In the genomic region with DNA sequence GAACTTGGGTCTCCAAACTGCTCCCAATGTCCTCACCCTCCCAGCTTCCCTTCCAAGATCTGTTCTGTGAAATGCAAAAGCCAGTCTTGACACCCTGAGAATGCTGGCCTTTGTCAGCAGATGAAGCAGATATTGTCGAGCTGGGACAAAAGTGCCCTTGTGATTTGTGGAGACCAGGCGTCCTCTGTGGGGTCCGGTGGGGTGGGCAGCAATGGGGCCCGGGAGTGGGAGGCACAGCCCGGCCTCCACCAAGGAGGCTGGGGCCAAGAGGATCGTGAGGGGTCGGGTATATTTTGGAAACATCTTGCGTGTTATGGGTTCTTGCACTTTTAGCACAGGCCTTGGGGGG, we compare ENCODE assay signal across 12 cellular contexts.
A peak's percentile ranks its signal among the peaks of the same experiment; 100 is the strongest.
DNase-seq lines count a peak whose midpoint lies in the region; ATAC-seq and TF ChIP-seq lines count a peak whose summit lies in the region.
"Had no signal": no experiment of that assay in that cellular context is flagged by ENCODE, and none has a peak within 500 bp of the region (broad histone marks: within the 10 kb centered on the region; RNA-seq: fewer than 3 reads in every experiment).

No MANE protein-coding gene starts in this region.

- no peak overlapping the region; a peak in 1 of 7 replicates for H3K27ac Mint-ChIP-seq in H9
- H3K27ac Mint-ChIP-seq in brain = peak overlapping the region in 4 of 5 experiments; percentile 32 to 94 (median 84)
- peak overlapping the region in 3 of 6 donors; percentile 12 to 45 (median 43) for H3K27ac Mint-ChIP-seq in immature natural killer cell
- H3K27ac Mint-ChIP-seq in activated CD8-positive, alpha-beta T cell treated with anti-CD3 and anti-CD28 coated beads for 36 hours = no peak overlapping the region
- H3K27ac Mint-ChIP-seq: CD4-positive, CD25-positive, alpha-beta regulatory T cell; HFFc6 had no signal

- no peak overlapping the region for H2BK5ac ChIP-seq in H9 (ENCODE audit: insufficient read length, low read length)

- peaks cover 7% of the 10 kb centered on the region for H3K27me3 Mint-ChIP-seq in H9 (ENCODE audit: low read depth)
- no peaks in the 10 kb centered on the region for H3K27me3 Mint-ChIP-seq in brain
- peaks cover 0 to 3% (median 0%) of the 10 kb centered on the region in 3 donors for H3K27me3 Mint-ChIP-seq in immature natural killer cell (ENCODE audit: low read depth in 3 of 3)
- no peaks in the 10 kb centered on the region for H3K27me3 Mint-ChIP-seq in activated CD8-positive, alpha-beta T cell treated with anti-CD3 and anti-CD28 coated beads for 36 hours

- H3K27ac ChIP-seq in H9 (ENCODE audit: insufficient read length, low read depth, low read length) = no peak overlapping the region

- no peak overlapping the region for H4K8ac ChIP-seq in H9 (replicated peaks; ENCODE audit: insufficient read length, low read depth, low read length)

- no peak overlapping the region for H3K9ac ChIP-seq in H9 (ENCODE audit: extremely low read depth, insufficient read length, low read length)

- H3K56ac ChIP-seq in H9 (ENCODE audit: insufficient read length, low read depth, low read length) = no peak overlapping the region

- H2AFZ ChIP-seq in H9 (ENCODE audit: low read length) = no peak overlapping the region

- intact Hi-C loops in sciatic nerve (cut with DNase I) = loop anchor here (5.0 kb wide), 1 partner anchor 80 kb away; no protein-coding TSS in a partner anchor
- intact Hi-C loops in activated CD8-positive, alpha-beta T cell treated with anti-CD3 and anti-CD28 coated beads for 36 hours (cut with micrococcal nuclease) = no loop called here

- no peak overlapping the region for H2AK5ac ChIP-seq in H9 (ENCODE audit: insufficient read length, low read length)

- POLR2A ChIA-PET in activated CD8-positive, alpha-beta T cell treated with anti-CD3 and anti-CD28 coated beads for 36 hours (lab: Charles Lee) = no interaction called here

- no peak overlapping the region for H2BK20ac ChIP-seq in H9 (ENCODE audit: low read depth, low read length, poor library complexity, severe bottlenecking)

- H3K79me2 ChIP-seq in H9 (ENCODE audit: insufficient read depth, low read length) = no peaks in the 10 kb centered on the region

- H2BK12ac ChIP-seq in H9 (ENCODE audit: insufficient read length, low read depth, low read length) = no peak overlapping the region

- no peak overlapping the region for H3K23ac ChIP-seq in H9 (ENCODE audit: insufficient read length, low read depth, low read length)

- H2BK120ac ChIP-seq in H9 (ENCODE audit: low read depth, low read length, poor library complexity, severe bottlenecking) = no peak overlapping the region

- no peaks in the 10 kb centered on the region for H3K27me3 ChIP-seq in H9 (ENCODE audit: insufficient read depth, low read length)

- no peak overlapping the region for H3K18ac ChIP-seq in H9 (ENCODE audit: insufficient read length, low read depth, low read length)

- CTCF ChIA-PET in activated CD8-positive, alpha-beta T cell treated with anti-CD3 and anti-CD28 coated beads for 36 hours (lab: Charles Lee) = no interaction called here

- peaks cover 9 to 17% (median 9%) of the 10 kb centered on the region in 3 experiments; a peak in 6 of 7 replicates for H3K36me3 Mint-ChIP-seq in H9 (ENCODE audit: insufficient read depth in 1 of 3, low read depth in 3 of 3)
- peaks cover 37% of the 10 kb centered on the region for H3K36me3 Mint-ChIP-seq in brain
- H3K36me3 Mint-ChIP-seq in immature natural killer cell = peaks cover 0 to 4% (median 0%) of the 10 kb centered on the region in 3 donors
- H3K36me3 Mint-ChIP-seq in activated CD8-positive, alpha-beta T cell treated with anti-CD3 and anti-CD28 coated beads for 36 hours (ENCODE audit: low read depth) = no peaks in the 10 kb centered on the region
- H3K36me3 Mint-ChIP-seq: CD4-positive, CD25-positive, alpha-beta regulatory T cell had no signal

- no CpG with 5 or more reads among the region's 8 CpGs for WGBS in H9 (ENCODE audit: extremely low coverage, insufficient read length, low lambda C conversion rate)

- no peak overlapping the region for H4K5ac ChIP-seq in H9 (ENCODE audit: insufficient read length, low read depth, low read length)

- H3K9me3 Mint-ChIP-seq in H9 (no peaks in the 10 kb centered on the region), brain (no peaks in the 10 kb centered on the region), immature natural killer cell (no peaks in the 10 kb centered on the region)
- H3K9me3 Mint-ChIP-seq in activated CD8-positive, alpha-beta T cell treated with anti-CD3 and anti-CD28 coated beads for 36 hours = no peaks in the 10 kb centered on the region
- H3K9me3 Mint-ChIP-seq: activated T-cell treated with anti-CD3 and anti-CD28 coated beads, Interleukin-2, amount 50 U/mL, for 4 hours; CD4-positive, CD25-positive, alpha-beta regulatory T cell; HFFc6 had no signal

- H3K4ac ChIP-seq in H9 (ENCODE audit: low read depth, low read length) = no peak overlapping the region

- TF ChIP-seq CTCF in H9 (conservative IDR thresholded peaks at IDR 0.05) = no peak
- no peak for TF ChIP-seq CTCF in brain (conservative IDR thresholded peaks at IDR 0.05)
- no peak for TF ChIP-seq CTCF in activated CD8-positive, alpha-beta T cell treated with anti-CD3 and anti-CD28 coated beads for 36 hours (IDR thresholded peaks at IDR 0.05)

- ATAC-seq in sciatic nerve = peak; percentile 61
- ATAC-seq in GM18873 (IDR thresholded peaks at IDR 0.05; ENCODE audit: low FRiP score, unreplicated experiment) = no peak
- ATAC-seq in activated CD8-positive, alpha-beta T cell treated with anti-CD3 and anti-CD28 coated beads for 36 hours = no peak
- ATAC-seq: activated T-cell treated with anti-CD3 and anti-CD28 coated beads, Interleukin-2, amount 50 U/mL, for 4 hours had no signal

- H3T11ph ChIP-seq in H9 (ENCODE audit: low read length) = no peak overlapping the region

- H3K4me1 ChIP-seq in H9 (ENCODE audit: insufficient read depth, low read length) = no peaks in the 10 kb centered on the region

- H3K14ac ChIP-seq in H9 (ENCODE audit: insufficient read depth, low read length) = no peak overlapping the region; the same call in 1 of the 2 replicates

- DNase-seq in H9 (no peak), immature natural killer cell (no peak), sciatic nerve (ENCODE audit: low spot score) (no peak), COR-L47 (lab: John Stamatoyannopoulos, UW) (no peak)
- no peak for DNase-seq in activated CD8-positive, alpha-beta T cell treated with anti-CD3 and anti-CD28 coated beads for 36 hours
- DNase-seq in activated CD4-positive, alpha-beta T cell treated with anti-CD3 and anti-CD28 coated beads, Interleukin-2, amount 50 U/mL, for 48 hours = no peak
- DNase-seq: activated T-cell treated with anti-CD3 and anti-CD28 coated beads, Interleukin-2, amount 50 U/mL, for 4 hours; HFFc6; NCI-H446 had no signal

- H4K91ac ChIP-seq in H9 (ENCODE audit: insufficient read length, low read depth, low read length) = no peak overlapping the region

- H3K4me1 Mint-ChIP-seq in H9 (peaks cover 11 to 24% of the 10 kb centered on the region in 2 experiments), brain (peaks cover 19% of the 10 kb centered on the region), immature natural killer cell (peaks cover 9 to 13% of the 10 kb centered on the region in 2 donors)
- H3K4me1 Mint-ChIP-seq in activated CD8-positive, alpha-beta T cell treated with anti-CD3 and anti-CD28 coated beads for 36 hours (ENCODE audit: low read depth) = no peaks in the 10 kb centered on the region

- H3K4me3 Mint-ChIP-seq in H9 (peak overlapping the region; percentile 70 to 81), brain (peak overlapping the region in 1 of 5 experiments; percentile 65), immature natural killer cell (peak overlapping the region in 3 of 5 donors; percentile 39 to 75 (median 67))
- H3K4me3 Mint-ChIP-seq in activated CD8-positive, alpha-beta T cell treated with anti-CD3 and anti-CD28 coated beads for 36 hours = no peak overlapping the region
- H3K4me3 Mint-ChIP-seq: activated T-cell treated with anti-CD3 and anti-CD28 coated beads, Interleukin-2, amount 50 U/mL, for 4 hours; CD4-positive, CD25-positive, alpha-beta regulatory T cell; HFFc6 had no signal

- peaks cover 14% of the 10 kb centered on the region for H3K23me2 ChIP-seq in H9 (ENCODE audit: insufficient read length, low read depth, low read length, poor library complexity, severe bottlenecking)

- no peak overlapping the region for H2BK15ac ChIP-seq in H9 (ENCODE audit: low read depth, low read length)

- H3K9me3 ChIP-seq in H9 (ENCODE audit: control insufficient read depth, low read depth, low read length) = no peaks in the 10 kb centered on the region

- H4K20me1 ChIP-seq in H9 (ENCODE audit: control insufficient read depth, insufficient read depth, insufficient read length) = no peaks in the 10 kb centered on the region

- peak overlapping the region; percentile 72 for H3K4me2 ChIP-seq in H9 (ENCODE audit: insufficient read depth, insufficient read length, low read length)

- H3K79me1 ChIP-seq in H9 (ENCODE audit: insufficient read depth, low read depth, low read length, poor library complexity, severe bottlenecking) = no peaks in the 10 kb centered on the region

Comparison
In these comparisons a context has a peak if more than half of its experiments do, and no peak if none do; other contexts are left out.
1. H3K27ac Mint-ChIP-seq: peak in brain (4 of 5); none in H9 (0 of 3) and activated CD8-positive, alpha-beta T cell treated with anti-CD3 and anti-CD28 coated beads for 36 hours (single experiment).